In genomic region chr6:141421378-141421777, GRCh38 we compare ENCODE assay signal across 1 cellular context.
TF ChIP-seq lines count a peak whose summit lies in the region.

No MANE protein-coding gene starts in this region.

TF ChIP-seq in WTC11, 78 proteins besides CTCF, POLR2A, EP300 and RAD21 (continued from another document):
- no peak for TF ChIP-seq NFE2L1 (CRISPR knock-in tag; IDR thresholded peaks at IDR 0.05)
